Comparison of ENCODE assay signal across 8 cellular contexts in the genomic region with DNA sequence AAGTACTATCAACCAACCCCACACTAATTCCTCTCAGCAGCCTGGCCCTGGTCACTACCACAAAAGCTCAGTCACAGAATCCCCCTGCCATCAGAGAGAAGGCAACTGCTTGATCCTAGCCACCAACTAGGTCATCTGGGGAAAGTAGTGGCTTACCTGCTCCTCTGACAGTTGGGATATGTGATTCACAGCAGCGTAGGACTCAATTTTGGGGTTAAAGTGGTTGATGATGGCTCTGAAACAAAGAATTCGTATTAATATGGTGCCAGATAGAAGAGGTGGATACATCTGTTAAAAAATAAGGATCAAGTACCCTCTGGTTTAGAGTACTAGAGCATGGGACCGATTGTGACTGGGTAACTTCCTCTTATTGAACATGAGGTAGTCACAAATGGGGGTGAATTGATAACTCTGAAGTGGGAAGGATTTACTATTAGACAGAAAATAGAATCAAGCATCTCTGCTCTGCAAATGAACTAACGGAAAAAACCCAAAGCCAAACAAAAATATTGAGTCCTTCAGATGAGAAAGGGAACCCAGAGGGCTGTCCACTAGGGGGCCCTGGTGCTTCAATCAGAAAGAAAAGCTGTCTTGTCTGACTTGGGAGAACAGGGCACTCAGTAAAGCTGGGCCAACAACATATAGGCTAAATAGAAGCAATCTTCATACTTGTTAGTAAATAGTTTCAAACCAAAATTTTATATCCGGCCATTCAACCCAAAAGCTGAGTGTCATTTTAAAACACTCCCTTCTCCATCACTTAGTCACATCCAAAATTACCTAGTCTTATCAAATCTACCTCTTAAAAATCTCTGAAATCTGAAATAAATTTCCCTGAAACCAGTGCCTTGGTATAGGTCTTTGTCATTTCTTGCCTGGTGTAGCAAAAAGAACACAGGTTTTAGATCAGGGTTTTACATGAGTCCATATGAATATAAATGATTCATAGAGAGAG. TPM values are rescaled to one million over a fixed set of nuclear protein-coding genes. Genes with fewer than 3 reads are reported as not detected.
DNase-seq lines count a peak whose midpoint lies in the region; ATAC-seq and TF ChIP-seq lines count a peak whose summit lies in the region.

No MANE protein-coding gene starts in this region.

- WGBS in esophagus squamous epithelium, 2 donors = 58 to 73% methylated on average over 5 of the region's 5 CpGs

- H3K27me3 Mint-ChIP-seq in stimulated activated naive CD8-positive, alpha-beta T cell treated with anti-CD3 and anti-CD28 coated beads, Interleukin-15, Interleukin-2, amounts not matched to agents 100 ng/mL and 50 ng/mL, for 24 hours = no peaks in the 10 kb centered on the region

- no peaks in the 10 kb centered on the region for H3K4me1 ChIP-seq in OCI-LY7 (ENCODE audit: insufficient read depth, low read length, poor library complexity, severe bottlenecking)
- H3K4me1 ChIP-seq in esophagus squamous epithelium = peaks cover 0 to 4% (median 0%) of the 10 kb centered on the region in 3 donors

- H3K9me3 ChIP-seq in OCI-LY7 (ENCODE audit: low read length) (no peaks in the 10 kb centered on the region), esophagus squamous epithelium (no peaks in the 10 kb centered on the region), neural cell (ENCODE audit: low read length) (no peaks in the 10 kb centered on the region)

- no peak overlapping the region for H3K9ac ChIP-seq in neural cell (ENCODE audit: low read length)

- no peaks in the 10 kb centered on the region for H4K20me1 ChIP-seq in OCI-LY7 (ENCODE audit: insufficient read depth, low read length)
- no peaks in the 10 kb centered on the region for H4K20me1 ChIP-seq in neural cell (ENCODE audit: insufficient read depth)

- no peak overlapping the region for H2AFZ ChIP-seq in OCI-LY7 (ENCODE audit: low read length)
- H2AFZ ChIP-seq in neural cell (ENCODE audit: low read depth, low read length) = no peak overlapping the region

- TF ChIP-seq POLR2A in esophagus squamous epithelium (IDR thresholded peaks at IDR 0.05) = no peak

- no peaks in the 10 kb centered on the region for H3K9me3 Mint-ChIP-seq in stimulated activated naive CD8-positive, alpha-beta T cell treated with anti-CD3 and anti-CD28 coated beads, Interleukin-15, Interleukin-2, amounts not matched to agents 100 ng/mL and 50 ng/mL, for 24 hours

- POLR2A ChIA-PET in OCI-LY7 (lab: Charles Lee) = interaction anchor here (1.0 to 1.2 kb wide), 2 partner anchors 8 to 13 kb away, joined by 3 to 4 read pairs; no protein-coding TSS in a partner anchor

- TF ChIP-seq RAD21 in neural cell (conservative IDR thresholded peaks at IDR 0.05) = peak; percentile 61

- TF ChIP-seq CTCF in OCI-LY7 (conservative IDR thresholded peaks at IDR 0.05; ENCODE audit: low read length) = peak; percentile 99
- peak; percentile 58 to 74 (median 65) for TF ChIP-seq CTCF in esophagus squamous epithelium (IDR thresholded peaks at IDR 0.05)
- peak; percentile 67 for TF ChIP-seq CTCF in neural cell (IDR thresholded peaks at IDR 0.05; ENCODE audit: poor library complexity, severe bottlenecking)

- H3F3A ChIP-seq in neural cell (ENCODE audit: insufficient read depth, low read length, poor library complexity, severe bottlenecking) = peaks cover 6% of the 10 kb centered on the region

- DNase-seq in GM04504 (ENCODE audit: low read depth) (peak; percentile 51), OCI-LY7 (ENCODE audit: low spot score) (peak; percentile 79), activated T-cell treated with anti-CD3 and anti-CD28 coated beads for 4 hours (peak; percentile 61), esophagus squamous epithelium (lab: John Stamatoyannopoulos, UW) (peak; percentile 16)

- no peak for TF ChIP-seq EP300 in neural cell (conservative IDR thresholded peaks at IDR 0.05; ENCODE audit: poor library complexity, severe bottlenecking)

- intact Hi-C loops in OCI-LY7 (cut with micrococcal nuclease; ENCODE audit: unreplicated experiment) = loop anchor here (1.0 kb wide), 3 partner anchors 48 to 184 kb away; no protein-coding TSS in a partner anchor
- intact Hi-C loops in esophagus squamous epithelium (cut with DNase I) = loop anchor here (10.0 kb wide), 1 partner anchor 125 kb away; no protein-coding TSS in a partner anchor

- ATAC-seq in HG03565 (IDR thresholded peaks at IDR 0.05; ENCODE audit: unreplicated experiment) (peak; percentile 43), HG02623 (IDR thresholded peaks at IDR 0.05; ENCODE audit: unreplicated experiment) (no peak)

- H3K27ac Mint-ChIP-seq in stimulated activated naive CD8-positive, alpha-beta T cell treated with anti-CD3 and anti-CD28 coated beads, Interleukin-15, Interleukin-2, amounts not matched to agents 100 ng/mL and 50 ng/mL, for 24 hours = peak overlapping the region; percentile 9

- no peak overlapping the region for H3K4me3 ChIP-seq in OCI-LY7 (ENCODE audit: low read depth, low read length, poor library complexity, severe bottlenecking)
- no peak overlapping the region for H3K4me3 ChIP-seq in esophagus squamous epithelium
- no peak overlapping the region for H3K4me3 ChIP-seq in neural cell (ENCODE audit: low read length)

- no peaks in the 10 kb centered on the region for H3K79me2 ChIP-seq in OCI-LY7 (ENCODE audit: insufficient read depth, low read depth, low read length)
- H3K79me2 ChIP-seq in neural cell (replicated peaks; ENCODE audit: insufficient read depth, low read length) = no peaks in the 10 kb centered on the region

- BruUV-seq in OCI-LY7 (replicated peaks; lab: Mats Ljungman, UMichigan) = no TSS peak

- no peak overlapping the region for H3K4me3 Mint-ChIP-seq in stimulated activated naive CD8-positive, alpha-beta T cell treated with anti-CD3 and anti-CD28 coated beads, Interleukin-15, Interleukin-2, amounts not matched to agents 100 ng/mL and 50 ng/mL, for 24 hours

- no peak overlapping the region for H3K4me2 ChIP-seq in OCI-LY7 (ENCODE audit: low read length)
- no peak overlapping the region for H3K4me2 ChIP-seq in neural cell (ENCODE audit: low read length)

- H3K36me3 Mint-ChIP-seq in stimulated activated naive CD8-positive, alpha-beta T cell treated with anti-CD3 and anti-CD28 coated beads, Interleukin-15, Interleukin-2, amounts not matched to agents 100 ng/mL and 50 ng/mL, for 24 hours (ENCODE audit: low read depth) = peaks cover 13% of the 10 kb centered on the region

- H3K27ac ChIP-seq in OCI-LY7 (ENCODE audit: low read depth, low read length, poor library complexity, severe bottlenecking) = no peak overlapping the region
- H3K27ac ChIP-seq in esophagus squamous epithelium = no peak overlapping the region
- H3K27ac ChIP-seq in neural cell (ENCODE audit: low read length) = peak overlapping the region; percentile 63

- peaks cover 17% of the 10 kb centered on the region for H3K4me1 Mint-ChIP-seq in stimulated activated naive CD8-positive, alpha-beta T cell treated with anti-CD3 and anti-CD28 coated beads, Interleukin-15, Interleukin-2, amounts not matched to agents 100 ng/mL and 50 ng/mL, for 24 hours (ENCODE audit: low read depth)

- H3K9me2 ChIP-seq in OCI-LY7 (ENCODE audit: insufficient read depth, low read length) (no peaks in the 10 kb centered on the region), neural cell (ENCODE audit: insufficient read depth, low read length) (no peaks in the 10 kb centered on the region)

- CTCF ChIA-PET in OCI-LY7 (lab: Charles Lee; ENCODE audit: unreplicated experiment) = interaction anchor here (0.5 to 1.2 kb wide), 2 partner anchors 121 to 319 kb away, joined by 5 to 9 read pairs; no protein-coding TSS in a partner anchor

- H3K27me3 ChIP-seq in esophagus squamous epithelium (no peaks in the 10 kb centered on the region), neural cell (ENCODE audit: insufficient read depth, low read depth, low read length) (no peaks in the 10 kb centered on the region)

- H3K36me3 ChIP-seq in OCI-LY7 (ENCODE audit: insufficient read depth, low read length) (no peaks in the 10 kb centered on the region), esophagus squamous epithelium (peaks cover 0 to 27% (median 0%) of the 10 kb centered on the region in 3 donors), neural cell (ENCODE audit: insufficient read depth, low read length) (no peaks in the 10 kb centered on the region)

TF ChIP-seq in neural cell, 6 proteins besides CTCF, POLR2A, EP300 and RAD21:
- TF ChIP-seq SMC3 (conservative IDR thresholded peaks at IDR 0.05; ENCODE audit: poor library complexity) (peak; percentile 60), TAF1 (IDR thresholded peaks at IDR 0.05; ENCODE audit: low read depth) (no peak)

RNA-seq across cellular contexts. Expression of a gene that starts 45.9 kb away (rescaled TPM):
- total RNA-seq in OCI-LY7 (2014; rRNA removed; shearing (Covaris generic)) = 1.4 and 7.3 TPM in 2 replicates
- 2.8 and 4.3 TPM in 2 replicates for total RNA-seq in OCI-LY7 (2022)
- total RNA-seq in esophagus squamous epithelium = 1 to 10 TPM in 2 of 4 donors, not detected in 2; 1.2 to 1.5 TPM
- polyA plus RNA-seq in neural cell = 8.9 and 10.0 TPM in 2 replicates
- polyA minus RNA-seq in neural cell = 5.4 and 6.0 TPM in 2 replicates

Comparison
In these comparisons a context has a peak if more than half of its experiments do, and no peak if none do; other contexts are left out.
1. DNase-seq: peak in every context shown above with its lines; median percentile 79 in OCI-LY7; 61 in activated T-cell treated with anti-CD3 and anti-CD28 coated beads for 4 hours; 51 in GM04504; 16 in esophagus squamous epithelium.